ENCODE assay signal across 26 cellular contexts in genomic region chr10:9230625-9231024, GRCh38.
"Had no signal": no experiment of that assay in that cellular context is flagged by ENCODE, and none has a peak within 500 bp of the region (broad histone marks: within the 10 kb centered on the region; RNA-seq: fewer than 3 reads in every experiment).

No MANE protein-coding gene starts in this region.

- H3K9me3 Mint-ChIP-seq: mesothelial cell of epicardium; natural killer cell treated with Interleukin-12 subunit alpha and Interleukin-12 subunit beta and Interleukin-15 and Interleukin-18, amount 100 ng/mL, for 72 hours; stimulated activated naive B cell treated with anti-CD40 and anti-IgM and Interleukin-4, amounts not matched to agents 10 μg/mL and 1 μg/mL and 100 μg/mL, for 72 hours; stimulated activated naive CD8-positive, alpha-beta T cell treated with anti-CD3 and anti-CD28 coated beads, Interleukin-15, Interleukin-2, amounts not matched to agents 100 ng/mL and 50 ng/mL, for 24 hours had no signal

- H3K36me3 Mint-ChIP-seq: mesothelial cell of epicardium; naive B cell; natural killer cell treated with Interleukin-12 subunit alpha and Interleukin-12 subunit beta and Interleukin-15 and Interleukin-18, amount 100 ng/mL, for 72 hours; stimulated activated naive B cell treated with anti-CD40 and anti-IgM and Interleukin-4, amounts not matched to agents 10 μg/mL and 1 μg/mL and 100 μg/mL, for 72 hours had no signal

- H3K4me3 ChIP-seq: coronary artery, esophagus muscularis mucosa, lung, mucosa of descending colon, pancreas, right lobe of liver, transverse colon, upper lobe of right lung, uterus had no signal

- DNase-seq: dermis blood vessel endothelial cell; effector memory CD4-positive, alpha-beta T cell; head of caudate nucleus; kidney; mesenchymal stem cell; mucosa of descending colon; naive B cell; pancreas; right lobe of liver; small intestine; stimulated activated CD4-positive, alpha-beta T cell treated with anti-CD3 and anti-CD28 coated beads, Interleukin-15, amount 100 ng/mL, for 24 hours; stimulated activated CD4-positive, alpha-beta T cell treated with anti-CD3 and anti-CD28 coated beads, Interleukin-2, amount 100 ng/mL, for 48 hours; stimulated activated naive B cell treated with anti-CD40 and anti-IgM and Interleukin-4, amounts not matched to agents 10 μg/mL and 1 μg/mL and 100 μg/mL, for 72 hours; transverse colon; upper lobe of right lung; uterus had no signal

- H3K9me3 ChIP-seq: esophagus muscularis mucosa, mucosa of descending colon, neutrophil, pancreas, right lobe of liver, transverse colon, upper lobe of right lung, uterus had no signal

- H3K27ac Mint-ChIP-seq: mesothelial cell of epicardium; naive B cell; natural killer cell treated with Interleukin-12 subunit alpha and Interleukin-12 subunit beta and Interleukin-15 and Interleukin-18, amount 100 ng/mL, for 72 hours; progenitor cell of endocrine pancreas; stimulated activated naive B cell treated with anti-CD40 and anti-IgM and Interleukin-4, amounts not matched to agents 10 μg/mL and 1 μg/mL and 100 μg/mL, for 72 hours had no signal

- H3K4me3 Mint-ChIP-seq: mesothelial cell of epicardium; naive B cell; natural killer cell treated with Interleukin-12 subunit alpha and Interleukin-12 subunit beta and Interleukin-15 and Interleukin-18, amount 100 ng/mL, for 72 hours; neural crest cell; stimulated activated naive B cell treated with anti-CD40 and anti-IgM and Interleukin-4, amounts not matched to agents 10 μg/mL and 1 μg/mL and 100 μg/mL, for 72 hours had no signal

- H3K4me1 Mint-ChIP-seq: naive B cell had no signal

- H3K27ac ChIP-seq: coronary artery, esophagus muscularis mucosa, neutrophil, pancreas, right lobe of liver, transverse colon, upper lobe of right lung, uterus had no signal

- ATAC-seq: left lobe of liver, mucosa of descending colon, pancreas, right lobe of liver, upper lobe of right lung had no signal

- H3K36me3 ChIP-seq: esophagus muscularis mucosa, neutrophil, pancreas, right lobe of liver, transverse colon, upper lobe of right lung, uterus had no signal
